Comparison of ENCODE assay signal across 18 cellular contexts in the genomic region with DNA sequence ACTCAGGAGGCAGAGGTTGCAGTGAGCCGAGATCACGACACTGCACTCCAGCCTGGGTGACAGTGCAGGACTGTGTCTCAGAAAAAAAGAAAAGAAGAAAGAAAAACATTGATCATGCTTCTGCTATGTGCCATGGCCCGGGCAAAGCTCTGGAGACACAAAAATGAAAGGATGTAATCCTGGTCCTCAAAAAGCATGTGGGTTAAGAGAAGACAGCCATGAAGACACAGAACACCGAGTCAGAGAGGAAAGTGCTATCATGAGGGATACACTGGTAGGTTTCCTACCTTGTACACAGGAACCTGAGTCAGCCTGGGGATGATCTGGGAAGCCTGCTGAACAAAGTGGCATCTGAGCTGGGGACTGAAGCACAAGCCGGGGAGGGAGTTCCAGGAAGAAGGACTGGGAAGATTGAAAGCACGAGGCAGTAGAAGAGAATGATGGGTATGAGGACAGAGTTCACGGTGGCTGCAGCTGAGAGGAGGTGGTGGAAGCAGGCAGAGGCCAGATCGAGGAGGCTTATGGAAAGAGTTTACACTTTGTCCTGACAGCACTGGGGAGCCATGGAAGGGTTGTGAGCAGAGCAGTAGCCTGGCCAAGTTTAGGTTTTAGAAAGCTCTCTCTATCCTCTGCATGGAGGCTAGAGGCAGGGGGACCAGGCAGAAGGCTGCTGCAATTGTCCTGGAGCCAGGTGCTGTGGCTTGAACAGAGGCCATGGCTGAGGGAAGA. TPM values are rescaled to one million over a fixed set of nuclear protein-coding genes. Genes with fewer than 3 reads are reported as not detected.
DNase-seq lines count a peak whose midpoint lies in the region; ATAC-seq, FAIRE-seq and TF ChIP-seq lines count a peak whose summit lies in the region.
"Had no signal": no experiment of that assay in that cellular context is flagged by ENCODE, and none has a peak within 500 bp of the region (broad histone marks: within the 10 kb centered on the region; RNA-seq: fewer than 3 reads in every experiment).

No MANE protein-coding gene starts in this region.

- H3K4me3 Mint-ChIP-seq in CD14-positive monocyte: no peak overlapping the region
- H3K4me3 Mint-ChIP-seq in activated T-helper 17 cell treated with anti-CD3 and anti-CD28 coated beads, Interleukin-2, amount 50 U/mL, for 72 hours: no peak overlapping the region
- H3K4me3 Mint-ChIP-seq: activated CD4-positive, alpha-beta T cell treated with anti-CD3 and anti-CD28 coated beads, Interleukin-2, amount 10 ng/mL, durations not matched to agents 24 days and 14 days; T-cell had no signal

- DNase-seq in CD14-positive monocyte (ENCODE audit: low spot score) (no peak), islet precursor cell (peak; percentile 55), RPMI8226 (no peak), erythroblast (lab: John Stamatoyannopoulos, UW) (no peak), H54 (ENCODE audit: insufficient read length, low spot score) (no peak)
- DNase-seq: activated CD4-positive, alpha-beta T cell treated with anti-CD3 and anti-CD28 coated beads, Interleukin-2, amount 10 ng/mL, durations not matched to agents 24 days and 14 days; activated gamma-delta T cell treated with Interleukin-2 at 50 U/mL for 16 hours; amniotic stem cell; effector CD8-positive, alpha-beta T cell; GDM1; NCI-H2029; SHP77; T-cell had no signal

- no peaks in the 10 kb centered on the region for H3K9me3 ChIP-seq in neutrophil

- intact Hi-C loops in CD14-positive monocyte (cut with micrococcal nuclease): no loop called here

- TF ChIP-seq POLR2A in erythroblast (IDR thresholded peaks at IDR 0.05; ENCODE audit: low read length): no peak
- no peak for TF ChIP-seq POLR2A in H54 (IDR thresholded peaks at IDR 0.05; ENCODE audit: low read depth, low read length)

- ATAC-seq in activated T-helper 17 cell treated with anti-CD3 and anti-CD28 coated beads, Interleukin-2, amount 50 U/mL, for 72 hours (replicated peaks): no peak
- no peak for ATAC-seq in GM18520 (IDR thresholded peaks at IDR 0.05; ENCODE audit: unreplicated experiment)
- ATAC-seq: GM12878, T-cell had no signal

- H3K27me3 ChIP-seq in neutrophil: no peaks in the 10 kb centered on the region

- H3K36me3 ChIP-seq in neutrophil: no peaks in the 10 kb centered on the region

- H3K4me1 ChIP-seq in neutrophil (ENCODE audit: control insufficient read depth in 1 of 2, insufficient read depth in 1 of 2, low read depth in 1 of 2, low read length in 1 of 2): peaks cover 32 to 45% of the 10 kb centered on the region in 2 experiments

- peaks cover 0 to 5% (median 0%) of the 10 kb centered on the region in 7 donors for H3K9me3 Mint-ChIP-seq in CD14-positive monocyte
- H3K9me3 Mint-ChIP-seq in activated T-helper 17 cell treated with anti-CD3 and anti-CD28 coated beads, Interleukin-2, amount 50 U/mL, for 72 hours: no peaks in the 10 kb centered on the region
- H3K9me3 Mint-ChIP-seq: activated CD4-positive, alpha-beta T cell treated with anti-CD3 and anti-CD28 coated beads, Interleukin-2, amount 10 ng/mL, durations not matched to agents 24 days and 14 days; T-cell had no signal

- peak overlapping the region; percentile 86 for H3K27ac ChIP-seq in neutrophil
- H3K27ac ChIP-seq: C4-2B had no signal

- FAIRE-seq in H54 (lab: Jason Lieb, UNC): no peak
- FAIRE-seq: GM12878 had no signal

- H3K27me3 Mint-ChIP-seq in CD14-positive monocyte (ENCODE audit: low read depth in 3 of 3): peaks cover 0 to 3% (median 2%) of the 10 kb centered on the region in 3 donors
- no peaks in the 10 kb centered on the region for H3K27me3 Mint-ChIP-seq in activated T-helper 17 cell treated with anti-CD3 and anti-CD28 coated beads, Interleukin-2, amount 50 U/mL, for 72 hours

- no peaks in the 10 kb centered on the region for H3K36me3 Mint-ChIP-seq in CD14-positive monocyte
- H3K36me3 Mint-ChIP-seq in activated T-helper 17 cell treated with anti-CD3 and anti-CD28 coated beads, Interleukin-2, amount 50 U/mL, for 72 hours (ENCODE audit: low read depth): no peaks in the 10 kb centered on the region
- H3K36me3 Mint-ChIP-seq: T-cell had no signal

- H3K27ac Mint-ChIP-seq in CD14-positive monocyte: peak overlapping the region in 5 of 7 donors; percentile 3 to 97 (median 31)
- H3K27ac Mint-ChIP-seq in activated T-helper 17 cell treated with anti-CD3 and anti-CD28 coated beads, Interleukin-2, amount 50 U/mL, for 72 hours: peak overlapping the region; percentile 15
- H3K27ac Mint-ChIP-seq: activated CD4-positive, alpha-beta T cell treated with anti-CD3 and anti-CD28 coated beads, Interleukin-2, amount 10 ng/mL, durations not matched to agents 24 days and 14 days; T-cell had no signal

- no peak overlapping the region for H3K4me3 ChIP-seq in neutrophil (ENCODE audit: low read depth in 1 of 2, low read length in 1 of 2)
- H3K4me3 ChIP-seq: GM12878 had no signal

- H3K4me1 Mint-ChIP-seq in CD14-positive monocyte: peaks cover 35% of the 10 kb centered on the region
- peaks cover 4% of the 10 kb centered on the region for H3K4me1 Mint-ChIP-seq in activated T-helper 17 cell treated with anti-CD3 and anti-CD28 coated beads, Interleukin-2, amount 50 U/mL, for 72 hours

- TF ChIP-seq CTCF in CD14-positive monocyte (IDR thresholded peaks at IDR 0.05) (no peak), neutrophil (IDR thresholded peaks at IDR 0.05) (no peak)

RNA-seq across cellular contexts. Expression of a gene that starts 9.9 kb away (rescaled TPM):
- polyA plus RNA-seq in CD14-positive monocyte: 1 to 10 TPM; 1.5 to 2.0 TPM
- 10 to 100 TPM; 15.7 to 58.8 TPM for total RNA-seq in activated T-helper 17 cell treated with anti-CD3 and anti-CD28 coated beads, Interleukin-2, amount 50 U/mL, for 72 hours

RNA-seq across cellular contexts. Expression of a gene that starts 10.3 kb away (rescaled TPM):
- under 1 TPM; 0.43 to 0.62 TPM for polyA plus RNA-seq in CD14-positive monocyte
- 10 to 100 TPM; 36.6 to 90.7 TPM for total RNA-seq in activated T-helper 17 cell treated with anti-CD3 and anti-CD28 coated beads, Interleukin-2, amount 50 U/mL, for 72 hours
